In genomic region chr20:9501473-9501872, GRCh38 we compare ENCODE assay signal across 8 cellular contexts.
"Had no signal": no experiment of that assay in that cellular context is flagged by ENCODE, and none has a peak within 500 bp of the region (broad histone marks: within the 10 kb centered on the region; RNA-seq: fewer than 3 reads in every experiment).

No MANE protein-coding gene starts in this region.

- DNase-seq: GDM1, GF-D8 had no signal

- H3K4me3 ChIP-seq: GM12878 had no signal

- FAIRE-seq: G401.6, GM12878, GM12891, GM12892, GM18507, GM19239 had no signal

- ATAC-seq: GM12878 had no signal
